ENCODE assay signal across 8 cellular contexts in genomic region chr5:172005708-172006377, GRCh38. TPM values are rescaled to one million over a fixed set of nuclear protein-coding genes. Genes with fewer than 3 reads are reported as not detected.
DNase-seq lines count a peak whose midpoint lies in the region; ATAC-seq, FAIRE-seq and TF ChIP-seq lines count a peak whose summit lies in the region.

No MANE protein-coding gene starts in this region.

- intact Hi-C loops in testis (cut with DNase I; ENCODE audit: low total_unique reads): no loop called here

- H3K4me3 Mint-ChIP-seq in activated CD8-positive, alpha-beta memory T cell treated with anti-CD3 and anti-CD28 coated beads, Interleukin-2, amount 10 ng/mL, durations not matched to agents 7 days and 5 days: peak overlapping the region; percentile 95
- H3K4me3 Mint-ChIP-seq in endothelial cell (ENCODE audit: unreplicated experiment): peak overlapping the region; percentile 90

- H3K9me3 ChIP-seq in AG04450 (ENCODE audit: control insufficient read depth, insufficient read depth, low read length): peaks cover 3% of the 10 kb centered on the region; the same call in 1 of the 2 replicates
- H3K9me3 ChIP-seq in mucosa of rectum (ENCODE audit: control insufficient read depth in 2 of 2, low read length in 2 of 2): no peaks in the 10 kb centered on the region
- H3K9me3 ChIP-seq in testis: no peaks in the 10 kb centered on the region

- no peak for FAIRE-seq in HTR-8/SVneo (lab: Jason Lieb, UNC)

- TF ChIP-seq CTCF in AG04450 (IDR thresholded peaks at IDR 0.05; ENCODE audit: low read depth, low read length) (no peak), endothelial cell (IDR thresholded peaks at IDR 0.05; ENCODE audit: unreplicated experiment) (no peak), testis (IDR thresholded peaks at IDR 0.05) (no peak)

- H3K9me3 Mint-ChIP-seq in activated CD8-positive, alpha-beta memory T cell treated with anti-CD3 and anti-CD28 coated beads, Interleukin-2, amount 10 ng/mL, durations not matched to agents 7 days and 5 days (ENCODE audit: low read depth): no peaks in the 10 kb centered on the region
- no peaks in the 10 kb centered on the region for H3K9me3 Mint-ChIP-seq in endothelial cell (ENCODE audit: unreplicated experiment)

- POLR2A ChIA-PET in AG04450 (lab: Yijun Ruan, JAX): interaction anchor here (0.6 to 1.6 kb wide), 12 partner anchors 8 to 618 kb away, joined by 3 to 8 read pairs (median 4); partner anchors contain the start of genes STK10 and UBTD2

- WGBS in testis, 2 donors: 0 to 1% methylated on average over 36 to 38 of the region's 38 CpGs

- H3K36me3 Mint-ChIP-seq in activated CD8-positive, alpha-beta memory T cell treated with anti-CD3 and anti-CD28 coated beads, Interleukin-2, amount 10 ng/mL, durations not matched to agents 7 days and 5 days: peaks cover 7% of the 10 kb centered on the region
- H3K36me3 Mint-ChIP-seq in endothelial cell (ENCODE audit: low read depth, unreplicated experiment): peaks cover 7% of the 10 kb centered on the region

- no peak for DNase-seq in AG04450 (ENCODE audit: low read depth, low spot score)
- DNase-seq in HuH-7.5 (ENCODE audit: low spot score): peak; percentile 41
- DNase-seq in activated CD8-positive, alpha-beta memory T cell treated with anti-CD3 and anti-CD28 coated beads, Interleukin-2, amount 10 ng/mL, durations not matched to agents 7 days and 5 days: peak; percentile 53
- peak; percentile 60 for DNase-seq in endothelial cell (ENCODE audit: low spot score)
- peak; percentile 45 for DNase-seq in testis
- DNase-seq in HTR-8/SVneo (ENCODE audit: insufficient read length, low spot score): no peak

- no peaks in the 10 kb centered on the region for H3K27me3 ChIP-seq in AG04450 (ENCODE audit: control insufficient read depth, insufficient read depth, low read length)
- no peaks in the 10 kb centered on the region for H3K27me3 ChIP-seq in mucosa of rectum (ENCODE audit: control insufficient read depth in 2 of 2, insufficient read depth in 2 of 2, low read length in 2 of 2)
- no peaks in the 10 kb centered on the region for H3K27me3 ChIP-seq in testis

- ATAC-seq in GM19035 (IDR thresholded peaks at IDR 0.05; ENCODE audit: unreplicated experiment): peak; percentile 3
- peak; percentile 1 for ATAC-seq in activated CD8-positive, alpha-beta memory T cell treated with anti-CD3 and anti-CD28 coated beads, Interleukin-2, amount 10 ng/mL, durations not matched to agents 7 days and 5 days

- H3K27ac ChIP-seq in AG04450 (ENCODE audit: low read depth, low read length): peak overlapping the region; percentile 71
- H3K27ac ChIP-seq in mucosa of rectum (ENCODE audit: low read depth in 2 of 2, low read length in 2 of 2): peak overlapping the region; percentile 98
- peak overlapping the region; percentile 99 to 100 for H3K27ac ChIP-seq in testis

- H3K27ac Mint-ChIP-seq in activated CD8-positive, alpha-beta memory T cell treated with anti-CD3 and anti-CD28 coated beads, Interleukin-2, amount 10 ng/mL, durations not matched to agents 7 days and 5 days: peak overlapping the region; percentile 97
- peak overlapping the region; percentile 82 for H3K27ac Mint-ChIP-seq in endothelial cell (ENCODE audit: unreplicated experiment)

- H3K9ac ChIP-seq in mucosa of rectum (ENCODE audit: low read depth in 1 of 2, low read length in 2 of 2): peak overlapping the region; percentile 94 to 98

- H3K36me3 ChIP-seq in mucosa of rectum (ENCODE audit: control insufficient read depth in 2 of 2, insufficient read depth in 2 of 2, low read length in 2 of 2) (no peaks in the 10 kb centered on the region), testis (ENCODE audit: low read depth, missing control alignments) (no peaks in the 10 kb centered on the region)

- H3K4me1 Mint-ChIP-seq in activated CD8-positive, alpha-beta memory T cell treated with anti-CD3 and anti-CD28 coated beads, Interleukin-2, amount 10 ng/mL, durations not matched to agents 7 days and 5 days: peaks cover 51% of the 10 kb centered on the region
- peaks cover 48% of the 10 kb centered on the region for H3K4me1 Mint-ChIP-seq in endothelial cell (ENCODE audit: unreplicated experiment)

- CTCF ChIA-PET in AG04450 (lab: Charles Lee): interaction anchor here (0.9 to 7.3 kb wide), 5 partner anchors 8 to 288 kb away, joined by 3 to 59 read pairs (median 8); partner anchors contain the start of gene STK10
- CTCF ChIA-PET in activated CD8-positive, alpha-beta memory T cell treated with anti-CD3 and anti-CD28 coated beads, Interleukin-2, amount 10 ng/mL, durations not matched to agents 7 days and 5 days (lab: Charles Lee): interaction anchor here (0.9 to 7.0 kb wide), 14 partner anchors 10 to 586 kb away, joined by 3 to 34 read pairs (median 6); partner anchors contain the start of genes FGF18 and STK10

- H3K27me3 Mint-ChIP-seq in activated CD8-positive, alpha-beta memory T cell treated with anti-CD3 and anti-CD28 coated beads, Interleukin-2, amount 10 ng/mL, durations not matched to agents 7 days and 5 days: no peaks in the 10 kb centered on the region
- peaks cover 15% of the 10 kb centered on the region for H3K27me3 Mint-ChIP-seq in endothelial cell (ENCODE audit: unreplicated experiment)

- H3K4me1 ChIP-seq in mucosa of rectum (ENCODE audit: control insufficient read depth in 2 of 2, insufficient read depth in 2 of 2, low read length in 2 of 2) (peaks cover 18 to 21% of the 10 kb centered on the region in 2 donors), testis (peaks cover 30% of the 10 kb centered on the region)

- H3K4me3 ChIP-seq in AG04450 (ENCODE audit: low read depth, low read length) (peak overlapping the region; percentile 95), mucosa of rectum (ENCODE audit: low read length in 2 of 2) (peak overlapping the region; percentile 99), testis (peak overlapping the region; percentile 99)

- no peak for TF ChIP-seq POLR2A in testis (IDR thresholded peaks at IDR 0.05)

RNA-seq across cellular contexts. Expression of gene FBXW11, which starts 0.6 kb away (rescaled TPM):
- polyA plus RNA-seq in AG04450 (2011; rRNA removed) (68.1 and 77.1 TPM in 2 replicates), testis (ENCODE audit: insufficient read depth, low read depth, low replicate concordance) (46.3 TPM)
- 113 and 115 TPM in 2 replicates for polyA minus RNA-seq in AG04450 (2011; rRNA and poly(A)+ RNA removed)
- 10 to 100 TPM; 31.2 to 50.4 TPM for total RNA-seq in activated CD8-positive, alpha-beta memory T cell treated with anti-CD3 and anti-CD28 coated beads, Interleukin-2, amount 10 ng/mL, durations not matched to agents 7 days and 5 days
- total RNA-seq in endothelial cell (ENCODE audit: unreplicated experiment) (62.0 TPM), testis (10 to 100 TPM; 60.6 to 61.8 TPM)

Comparison
In these comparisons a context has a peak if more than half of its experiments do, and no peak if none do; other contexts are left out.
1. DNase-seq: peak in HuH-7.5 (single experiment), activated CD8-positive, alpha-beta memory T cell treated with anti-CD3 and anti-CD28 coated beads, Interleukin-2, amount 10 ng/mL, durations not matched to agents 7 days and 5 days (single experiment), endothelial cell (single experiment) and testis (single experiment); none in AG04450 (single experiment) and HTR-8/SVneo (single experiment).
2. Peak in every context shown above with its lines, with median percentiles within 50 percentile points of each other: H3K27ac ChIP-seq and H3K4me3 ChIP-seq.